In the genomic region with DNA sequence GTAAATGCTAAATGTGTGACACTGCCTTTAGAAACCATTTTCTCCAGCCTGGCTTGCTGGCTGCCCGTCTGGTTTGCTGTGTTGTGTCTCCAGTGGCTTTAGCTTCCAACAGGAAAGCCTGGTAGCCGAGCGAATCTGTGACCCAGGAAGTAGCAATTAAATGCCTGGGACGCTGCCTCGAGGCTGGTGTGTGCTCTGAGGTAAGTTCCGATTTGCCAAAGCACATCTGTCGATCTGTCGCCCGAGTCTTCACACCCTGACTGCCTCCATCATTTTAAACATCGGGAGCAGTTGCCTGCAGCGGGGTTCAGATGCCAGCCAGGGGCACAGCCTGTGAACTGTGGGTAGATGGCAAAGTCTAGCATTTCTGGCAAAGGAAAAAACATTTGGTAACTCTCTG, we compare ENCODE assay signal across 15 cellular contexts. TPM values are rescaled to one million over a fixed set of nuclear protein-coding genes. Genes with fewer than 3 reads are reported as not detected.
DNase-seq lines count a peak whose midpoint lies in the region; ATAC-seq and TF ChIP-seq lines count a peak whose summit lies in the region.
"Had no signal": no experiment of that assay in that cellular context is flagged by ENCODE, and none has a peak within 500 bp of the region (broad histone marks: within the 10 kb centered on the region; RNA-seq: fewer than 3 reads in every experiment).

No MANE protein-coding gene starts in this region.

- H3K9me3 Mint-ChIP-seq in activated T-cell treated with anti-CD3 and anti-CD28 coated beads, Interleukin-2, amount 50 U/mL, for 72 hours = no peaks in the 10 kb centered on the region
- H3K9me3 Mint-ChIP-seq in effector memory CD8-positive, alpha-beta T cell = no peaks in the 10 kb centered on the region

- no peak overlapping the region for H3K27ac ChIP-seq in Panc1 (ENCODE audit: low read length)
- no peak overlapping the region for H3K27ac ChIP-seq in spleen
- H3K27ac ChIP-seq: ascending aorta, upper lobe of left lung had no signal

- TF ChIP-seq POLR2A in spleen (IDR thresholded peaks at IDR 0.05) = no peak

- H3K36me3 ChIP-seq in Panc1 (ENCODE audit: control insufficient read depth, insufficient read depth, low read length) = no peaks in the 10 kb centered on the region
- H3K36me3 ChIP-seq in spleen = peaks cover 0 to 22% (median 0%) of the 10 kb centered on the region in 6 donors

- peaks cover 19% of the 10 kb centered on the region for H3K4me1 Mint-ChIP-seq in activated T-cell treated with anti-CD3 and anti-CD28 coated beads, Interleukin-2, amount 50 U/mL, for 72 hours (ENCODE audit: low read depth)
- peaks cover 21 to 25% of the 10 kb centered on the region in 2 donors for H3K4me1 Mint-ChIP-seq in effector memory CD8-positive, alpha-beta T cell (ENCODE audit: low read depth in 2 of 2)

- ATAC-seq in activated T-cell treated with anti-CD3 and anti-CD28 coated beads, Interleukin-2, amount 50 U/mL, for 72 hours (replicated peaks in 1 of 2) = no peak
- ATAC-seq in Panc1 (no peak), GM18861 (IDR thresholded peaks at IDR 0.05; ENCODE audit: unreplicated experiment) (no peak), HG03521 (IDR thresholded peaks at IDR 0.05; ENCODE audit: unreplicated experiment) (no peak)
- ATAC-seq in effector memory CD8-positive, alpha-beta T cell (replicated peaks) = no peak

- intact Hi-C loops in Panc1 (cut with micrococcal nuclease; ENCODE audit: unreplicated experiment) = no loop called here
- intact Hi-C loops in spleen (cut with DNase I; ENCODE audit: low total_unique reads) = no loop called here

- no peaks in the 10 kb centered on the region for H3K27me3 Mint-ChIP-seq in activated T-cell treated with anti-CD3 and anti-CD28 coated beads, Interleukin-2, amount 50 U/mL, for 72 hours (ENCODE audit: low read depth)
- H3K27me3 Mint-ChIP-seq in effector memory CD8-positive, alpha-beta T cell = no peaks in the 10 kb centered on the region

- H3K4me1 ChIP-seq in Panc1 (ENCODE audit: control insufficient read depth, insufficient read depth, low read length) (peaks cover 20% of the 10 kb centered on the region), spleen (peaks cover 16 to 57% (median 37%) of the 10 kb centered on the region in 6 donors)

- in situ Hi-C loops in Panc1 (cut with HindIII; ENCODE audit: low pct_unique_long_range_greater_than_20kb, low sequenced_read_pairs) = no loop called here

- H3K9me3 ChIP-seq in Panc1 (ENCODE audit: control insufficient read depth, insufficient read depth, low read depth, low read length) (no peaks in the 10 kb centered on the region), spleen (no peaks in the 10 kb centered on the region)
- H3K9me3 ChIP-seq: ascending aorta, upper lobe of left lung had no signal

- WGBS in spleen, 5 donors = 89 to 94% (median 91%) methylated on average over 11 of the region's 11 CpGs

- TSS peak; percentile 80 for BruUV-seq in Panc1 (replicated peaks; lab: Mats Ljungman, UMichigan)

- H3K27me3 ChIP-seq in Panc1 (ENCODE audit: control insufficient read depth, insufficient read depth, low read length) = no peaks in the 10 kb centered on the region
- H3K27me3 ChIP-seq in spleen (replicated peaks in 1 of 7) = no peaks in the 10 kb centered on the region
- H3K27me3 ChIP-seq: ascending aorta, upper lobe of left lung had no signal

- peaks cover 0 to 4% of the 10 kb centered on the region in 2 donors for H3K36me3 Mint-ChIP-seq in activated T-cell treated with anti-CD3 and anti-CD28 coated beads, Interleukin-2, amount 50 U/mL, for 72 hours (ENCODE audit: insufficient read depth in 2 of 2)
- peaks cover 34% of the 10 kb centered on the region for H3K36me3 Mint-ChIP-seq in effector memory CD8-positive, alpha-beta T cell (ENCODE audit: insufficient read depth)

- POLR2A ChIA-PET in Panc1 (lab: Charles Lee) = interaction anchor here (0.6 kb wide), 1 partner anchor 63 kb away, joined by 13 read pairs; no protein-coding TSS in a partner anchor

- H3K4me3 Mint-ChIP-seq in activated T-cell treated with anti-CD3 and anti-CD28 coated beads, Interleukin-2, amount 50 U/mL, for 72 hours = peak overlapping the region; percentile 86
- peak overlapping the region; percentile 71 to 72 for H3K4me3 Mint-ChIP-seq in effector memory CD8-positive, alpha-beta T cell

- no peak for DNase-seq in activated T-cell treated with anti-CD3 and anti-CD28 coated beads, Interleukin-2, amount 50 U/mL, for 72 hours
- DNase-seq in activated T-cell treated with anti-CD3 and anti-CD28 coated beads for 4 hours = no peak
- no peak for DNase-seq in Panc1 (ENCODE audit: low read depth, low spot score)
- no peak for DNase-seq in effector memory CD8-positive, alpha-beta T cell
- DNase-seq in spleen = peak; percentile 69
- no peak for DNase-seq in NCI-H526 treated with DMSO at 0.1 percent for 48 hours (lab: John Stamatoyannopoulos, UW)
- DNase-seq: AML-193, midbrain, NCI-H1092, NCI-H510A, SIG-M5 had no signal

- CTCF ChIA-PET in Panc1 (lab: Charles Lee) = no interaction called here

- peak overlapping the region; percentile 3 for H3K27ac Mint-ChIP-seq in activated T-cell treated with anti-CD3 and anti-CD28 coated beads, Interleukin-2, amount 50 U/mL, for 72 hours
- peak overlapping the region in 1 of 2 donors; percentile 78 for H3K27ac Mint-ChIP-seq in effector memory CD8-positive, alpha-beta T cell

- no peak for TF ChIP-seq CTCF in Panc1 (IDR thresholded peaks at IDR 0.05)
- no peak for TF ChIP-seq CTCF in spleen (IDR thresholded peaks at IDR 0.05 in 8 of 11, conservative IDR thresholded peaks at IDR 0.05 in 3 of 11)

- H3K4me3 ChIP-seq in Panc1 (ENCODE audit: low read depth in 2 of 2, low read length in 2 of 2) (no peak overlapping the region; a peak in 1 of 4 replicates), spleen (no peak overlapping the region)

RNA-seq across cellular contexts. Expression of a gene that starts 2.2 kb away (rescaled TPM):
- total RNA-seq in activated T-cell treated with anti-CD3 and anti-CD28 coated beads, Interleukin-2, amount 50 U/mL, for 72 hours = 10 to 100 TPM; 68.6 to 78.6 TPM
- total RNA-seq in Panc1 (2021; ENCODE audit: unreplicated experiment) = 74.5 TPM
- 92.4 TPM for polyA plus RNA-seq in Panc1 (2012; ENCODE audit: insufficient read length)
- total RNA-seq in spleen = 10 to 100 TPM; 46.2 to 76.5 (median 72.0) TPM
- 100 to 1,000 TPM in 1 of 3 donors, 10 to 100 TPM in 2; 49.6 to 165 (median 74.1) TPM for polyA plus RNA-seq in spleen

RNA-seq across cellular contexts. Expression of a gene that starts 14.5 kb away (rescaled TPM):
- total RNA-seq in activated T-cell treated with anti-CD3 and anti-CD28 coated beads, Interleukin-2, amount 50 U/mL, for 72 hours = 1 to 10 TPM; 1.5 TPM
- total RNA-seq in Panc1 (2021; ENCODE audit: unreplicated experiment) (5.0 TPM), spleen (1 to 10 TPM; 1.4 to 7.3 (median 5.8) TPM)
- polyA plus RNA-seq in Panc1 (2012; ENCODE audit: insufficient read length) = 4.7 TPM
- 1 to 10 TPM; 4.2 to 9.3 (median 6.3) TPM for polyA plus RNA-seq in spleen

RNA-seq across cellular contexts. Expression of a gene that starts 17.6 kb away (rescaled TPM):
- 1 to 10 TPM in 1 of 2 donors, under 1 TPM in 1; 1.00 to 1.5 TPM for total RNA-seq in activated T-cell treated with anti-CD3 and anti-CD28 coated beads, Interleukin-2, amount 50 U/mL, for 72 hours
- total RNA-seq in Panc1 (2021; ENCODE audit: unreplicated experiment) (16.2 TPM), spleen (1 to 10 TPM; 2.2 to 8.8 (median 5.6) TPM)
- polyA plus RNA-seq in Panc1 (2012; ENCODE audit: insufficient read length) = 22.7 TPM
- 1 to 10 TPM; 2.2 to 4.4 (median 3.4) TPM for polyA plus RNA-seq in spleen

RNA-seq across cellular contexts. Expression of a gene that starts 41.3 kb away (rescaled TPM):
- total RNA-seq in activated T-cell treated with anti-CD3 and anti-CD28 coated beads, Interleukin-2, amount 50 U/mL, for 72 hours = 10 to 100 TPM; 41.5 to 42.3 TPM
- total RNA-seq in Panc1 (2021; ENCODE audit: unreplicated experiment) = 36.5 TPM
- 66.1 TPM for polyA plus RNA-seq in Panc1 (2012; ENCODE audit: insufficient read length)
- 10 to 100 TPM; 19.4 to 34.1 (median 27.9) TPM for total RNA-seq in spleen
- 10 to 100 TPM; 20.0 to 38.2 (median 31.2) TPM for polyA plus RNA-seq in spleen

RNA-seq across cellular contexts. Expression of a gene that starts 42.9 kb away (rescaled TPM):
- 100 to 1,000 TPM; 138 to 167 TPM for total RNA-seq in activated T-cell treated with anti-CD3 and anti-CD28 coated beads, Interleukin-2, amount 50 U/mL, for 72 hours
- 217 TPM for total RNA-seq in Panc1 (2021; ENCODE audit: unreplicated experiment)
- polyA plus RNA-seq in Panc1 (2012; ENCODE audit: insufficient read length) = 240 TPM
- total RNA-seq in spleen = 100 to 1,000 TPM in 5 of 7 donors, 10 to 100 TPM in 2; 86.7 to 168 (median 111) TPM
- 100 to 1,000 TPM in 1 of 3 donors, 10 to 100 TPM in 2; 89.2 to 121 (median 90.4) TPM for polyA plus RNA-seq in spleen
